ENCODE assay signal across 1 cellular context in the genomic region with DNA sequence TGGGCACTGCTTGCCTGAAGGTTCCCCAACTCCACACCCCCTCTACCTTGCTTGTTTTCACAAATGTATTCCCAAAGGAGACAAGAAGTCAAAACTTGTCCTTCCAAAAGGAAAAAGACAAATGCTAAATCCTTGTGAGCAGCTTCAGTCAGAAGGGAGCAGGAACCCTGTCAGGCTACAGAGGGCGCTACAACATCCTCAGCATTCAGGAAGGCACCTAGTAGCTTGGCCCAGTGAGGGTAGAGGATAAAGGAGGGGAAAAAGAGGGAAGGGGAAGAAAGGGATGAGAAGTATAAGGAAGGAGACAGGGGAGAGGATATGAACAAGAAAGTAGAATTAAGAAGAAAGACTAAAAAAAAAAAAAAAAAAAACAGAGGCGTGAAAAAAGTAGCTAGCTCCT.
TF ChIP-seq lines count a peak whose summit lies in the region.

No MANE protein-coding gene starts in this region.

TF ChIP-seq in IMR-90, 13 proteins besides CTCF, POLR2A, EP300 and RAD21 (continued from another document):
- TF ChIP-seq, protein P1, sequence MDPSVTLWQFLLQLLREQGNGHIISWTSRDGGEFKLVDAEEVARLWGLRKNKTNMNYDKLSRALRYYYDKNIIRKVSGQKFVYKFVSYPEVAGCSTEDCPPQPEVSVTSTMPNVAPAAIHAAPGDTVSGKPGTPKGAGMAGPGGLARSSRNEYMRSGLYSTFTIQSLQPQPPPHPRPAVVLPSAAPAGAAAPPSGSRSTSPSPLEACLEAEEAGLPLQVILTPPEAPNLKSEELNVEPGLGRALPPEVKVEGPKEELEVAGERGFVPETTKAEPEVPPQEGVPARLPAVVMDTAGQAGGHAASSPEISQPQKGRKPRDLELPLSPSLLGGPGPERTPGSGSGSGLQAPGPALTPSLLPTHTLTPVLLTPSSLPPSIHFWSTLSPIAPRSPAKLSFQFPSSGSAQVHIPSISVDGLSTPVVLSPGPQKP (IDR thresholded peaks at IDR 0.05; ENCODE audit: borderline replicate concordance, low read depth, low read length), result no peak
- no peak for TF ChIP-seq MAFK (IDR thresholded peaks at IDR 0.05; ENCODE audit: low read depth, low read length)
- TF ChIP-seq RCOR1 (IDR thresholded peaks at IDR 0.05; ENCODE audit: insufficient replicate concordance, low read length), result no peak
- no peak for TF ChIP-seq CHD1 (IDR thresholded peaks at IDR 0.05; ENCODE audit: low read depth, low read length)
- TF ChIP-seq FOS (IDR thresholded peaks at IDR 0.05; ENCODE audit: low read depth, low read length), result no peak
- no peak for TF ChIP-seq RFX5 (IDR thresholded peaks at IDR 0.05; ENCODE audit: low read depth, low read length)
- no peak for TF ChIP-seq MAZ (IDR thresholded peaks at IDR 0.05; ENCODE audit: borderline replicate concordance, low read depth, low read length)
- TF ChIP-seq SMC3 (IDR thresholded peaks at IDR 0.05; ENCODE audit: low read depth, low read length), result no peak
